Comparison of ENCODE assay signal across 8 cellular contexts in genomic region chr14:34722723-34723545, GRCh38. TPM values are rescaled to one million over a fixed set of nuclear protein-coding genes. Genes with fewer than 3 reads are reported as not detected.
DNase-seq lines count a peak whose midpoint lies in the region; ATAC-seq and TF ChIP-seq lines count a peak whose summit lies in the region.

No MANE protein-coding gene starts in this region.

- no peak for TF ChIP-seq POLR2A in Peyer's patch (IDR thresholded peaks at IDR 0.05)

- intact Hi-C loops in heart right ventricle (cut with DNase I) = loop anchor here (1.0 to 5.0 kb wide), 4 partner anchors 48 to 51 kb away; no protein-coding TSS in a partner anchor
- intact Hi-C loops in psoas muscle (cut with DNase I) = loop anchor here (1.0 kb wide), 1 partner anchor 51 kb away; no protein-coding TSS in a partner anchor

- H3K27me3 ChIP-seq in Peyer's patch (no peaks in the 10 kb centered on the region), heart right ventricle (no peaks in the 10 kb centered on the region), psoas muscle (ENCODE audit: insufficient read depth in 3 of 3, low read length in 2 of 3) (no peaks in the 10 kb centered on the region)

- no peak for TF ChIP-seq EP300 in Ishikawa (IDR thresholded peaks at IDR 0.05; ENCODE audit: borderline replicate concordance)

- peak; percentile 42 for DNase-seq in DMS53 treated with DMSO at 0.1 percent for 48 hours (lab: John Stamatoyannopoulos, UW; ENCODE audit: unreplicated experiment)
- peak in 1 of 3 donors; percentile 73 for DNase-seq in Peyer's patch
- DNase-seq in amniotic epithelial cell (ENCODE audit: low read depth) = peak; percentile 46
- peak in 1 of 2 donors; percentile 38 for DNase-seq in heart right ventricle
- no peak for DNase-seq in psoas muscle

- H3K36me3 ChIP-seq in Peyer's patch (no peaks in the 10 kb centered on the region), heart right ventricle (no peaks in the 10 kb centered on the region), psoas muscle (ENCODE audit: insufficient read depth in 1 of 2, low read depth in 1 of 2) (no peaks in the 10 kb centered on the region)

- peak in 7 of 8 donors; percentile 17 to 72 (median 51) for ATAC-seq in heart right ventricle
- peak; percentile 62 to 90 (median 74) for ATAC-seq in psoas muscle
- no peak for ATAC-seq in HG03520 (IDR thresholded peaks at IDR 0.05; ENCODE audit: unreplicated experiment)
- ATAC-seq in GM21390 (IDR thresholded peaks at IDR 0.05; ENCODE audit: unreplicated experiment) = no peak

- WGBS in heart right ventricle, 2 donors = 3 to 7% methylated on average over 10 of the region's 10 CpGs
- 7 to 10% (median 8%) methylated on average over 10 of the region's 10 CpGs for WGBS in psoas muscle, 3 donors

- no peaks in the 10 kb centered on the region for H3K9me3 ChIP-seq in Peyer's patch
- H3K9me3 ChIP-seq in heart right ventricle = no peaks in the 10 kb centered on the region
- no peaks in the 10 kb centered on the region for H3K9me3 ChIP-seq in psoas muscle

- H3K4me3 ChIP-seq in Peyer's patch (no peak overlapping the region), heart right ventricle (no peak overlapping the region), psoas muscle (no peak overlapping the region)

- peak; percentile 86 for TF ChIP-seq RAD21 in Ishikawa (IDR thresholded peaks at IDR 0.05; ENCODE audit: low read depth)

- H3K27ac ChIP-seq in Peyer's patch (no peak overlapping the region), heart right ventricle (no peak overlapping the region), psoas muscle (no peak overlapping the region)

- H3K4me1 ChIP-seq in Peyer's patch (no peaks in the 10 kb centered on the region), heart right ventricle (peaks cover 0 to 9% (median 0%) of the 10 kb centered on the region in 9 donors), psoas muscle (no peaks in the 10 kb centered on the region)

- peak; percentile 74 to 83 (median 80) for TF ChIP-seq CTCF in Peyer's patch (IDR thresholded peaks at IDR 0.05)
- TF ChIP-seq CTCF in heart right ventricle (IDR thresholded peaks at IDR 0.05) = peak; percentile 77 to 87 (median 84)
- peak; percentile 84 for TF ChIP-seq CTCF in psoas muscle (IDR thresholded peaks at IDR 0.05)

TF ChIP-seq in Ishikawa, 13 proteins besides CTCF, POLR2A, EP300 and RAD21:
- TF ChIP-seq ZBTB7A (IDR thresholded peaks at IDR 0.05; ENCODE audit: low read depth) = no peak
- TF ChIP-seq TEAD4 (IDR thresholded peaks at IDR 0.05) = 0 out of 2 replicates have a peak, but pooled peaks have one; percentile 30
- TF ChIP-seq FOXM1 (IDR thresholded peaks at IDR 0.05; ENCODE audit: borderline replicate concordance, low read depth) = peak; percentile 59; the same call in 1 of the 2 replicates
- TF ChIP-seq YY1 (IDR thresholded peaks at IDR 0.05; ENCODE audit: low read depth) = no peak

RNA-seq across cellular contexts. Expression of gene CFL2, which starts 8.5 kb away (rescaled TPM):
- 10 to 100 TPM in 3 of 4 donors, 1 to 10 TPM in 1; 5.2 to 15.8 (median 11.5) TPM for total RNA-seq in Peyer's patch
- 100 to 1,000 TPM; 345 to 918 (median 571) TPM for total RNA-seq in heart right ventricle
- 100 to 1,000 TPM; 154 to 542 TPM for polyA plus RNA-seq in heart right ventricle
- total RNA-seq in psoas muscle = 100 to 1,000 TPM; 529 to 767 (median 721) TPM
- polyA plus RNA-seq in psoas muscle = 100 to 1,000 TPM; 158 to 616 (median 541) TPM

Comparison
In these comparisons a context has a peak if more than half of its experiments do, and no peak if none do; other contexts are left out.
1. DNase-seq: peak in DMS53 treated with DMSO at 0.1 percent for 48 hours (single experiment) and amniotic epithelial cell (single experiment); none in psoas muscle (0 of 2).
2. ATAC-seq: peak in heart right ventricle (7 of 8) and psoas muscle (4 of 4); none in HG03520 (single experiment) and GM21390 (single experiment).
3. RNA of gene CFL2, which starts 8.5 kb away (total RNA-seq): 529 to 767 TPM in psoas muscle and 345 to 918 TPM in heart right ventricle; 5.2 to 15.8 TPM in Peyer's patch; every median in the first group is over 10 times any median in the second.
4. Peak in every context shown above with its lines, with median percentiles within 50 percentile points of each other: CTCF ChIP-seq.